Comparison of ENCODE assay signal across 27 cellular contexts in the genomic region with DNA sequence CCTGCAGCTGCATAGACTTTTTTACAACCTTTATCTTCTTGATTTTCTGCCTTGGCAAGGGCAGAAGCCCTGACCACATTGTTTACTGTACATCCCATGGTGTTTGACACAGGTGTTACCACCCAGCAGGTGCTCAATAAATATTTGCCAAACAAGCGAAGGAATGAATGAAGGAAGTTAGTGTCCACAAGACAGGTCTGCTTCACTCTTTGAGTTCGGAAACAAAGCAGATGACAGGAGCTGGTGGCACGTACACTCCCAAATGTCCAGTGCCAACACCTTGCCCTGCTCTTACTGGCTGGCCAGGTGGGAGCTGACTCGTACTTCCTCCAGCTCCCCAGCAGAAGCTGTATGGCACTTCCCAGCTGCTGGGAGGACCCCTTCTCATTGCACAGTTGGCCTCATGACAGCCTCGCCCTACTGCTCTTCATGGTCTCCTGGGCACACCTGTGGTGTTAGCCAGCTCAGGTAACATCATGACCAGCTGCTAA. TPM values are rescaled to one million over a fixed set of nuclear protein-coding genes. Genes with fewer than 3 reads are reported as not detected.
A peak's percentile ranks its signal among the peaks of the same experiment; 100 is the strongest.
DNase-seq lines count a peak whose midpoint lies in the region; ATAC-seq and TF ChIP-seq lines count a peak whose summit lies in the region.
"Had no signal": no experiment of that assay in that cellular context is flagged by ENCODE, and none has a peak within 500 bp of the region (broad histone marks: within the 10 kb centered on the region; RNA-seq: fewer than 3 reads in every experiment).

No MANE protein-coding gene starts in this region.

- POLR2A ChIA-PET in PC-3 (lab: Charles Lee; ENCODE audit: unreplicated experiment), result interaction anchor here (0.7 kb wide), 2 partner anchors 12 to 14 kb away, joined by 5 to 6 read pairs; no protein-coding TSS in a partner anchor

- ATAC-seq in PC-3 (peak; percentile 90), mucosa of descending colon (peak; percentile 51), HG03097 (IDR thresholded peaks at IDR 0.05; ENCODE audit: low FRiP score, unreplicated experiment) (no peak), HG03378 (IDR thresholded peaks at IDR 0.05; ENCODE audit: unreplicated experiment) (no peak)
- ATAC-seq: activated T-cell treated with anti-CD3 and anti-CD28 coated beads, Interleukin-2, amount 50 U/mL, for 4 hours; gastroesophageal sphincter; left cardiac atrium; stimulated activated naive CD8-positive, alpha-beta T cell treated with anti-CD3 and anti-CD28 coated beads, Interleukin-15, Interleukin-2, amounts not matched to agents 100 U/mL and 50 U/mL, for 24 hours had no signal

- H3K36me3 ChIP-seq in PC-3 (ENCODE audit: low read depth, low read length) (no peaks in the 10 kb centered on the region), mucosa of descending colon (ENCODE audit: low read depth) (no peaks in the 10 kb centered on the region)
- H3K36me3 ChIP-seq: ascending aorta, gastroesophageal sphincter, HAP-1 had no signal

- H3K27me3 ChIP-seq in PC-3 (ENCODE audit: low read length), result no peaks in the 10 kb centered on the region
- H3K27me3 ChIP-seq: ascending aorta, testis had no signal

- H3K9me2 ChIP-seq in PC-3 (replicated peaks; ENCODE audit: low read length), result no peaks in the 10 kb centered on the region
- H3K9me2 ChIP-seq: SK-N-SH had no signal

- CTCF ChIA-PET in PC-3 (lab: Charles Lee), result no interaction called here

- no peaks in the 10 kb centered on the region for H4K20me1 ChIP-seq in PC-3 (ENCODE audit: low read length)

- TF ChIP-seq RAD21 in Ishikawa (IDR thresholded peaks at IDR 0.05; ENCODE audit: low read depth), result peak; percentile 32; the same call in 1 of the 2 replicates

- BruUV-seq in PC-3 (replicated peaks; lab: Mats Ljungman, UMichigan), result no TSS peak

- H3K4me1 ChIP-seq in PC-3 (ENCODE audit: insufficient read depth, low read length) (peaks cover 10% of the 10 kb centered on the region), mucosa of descending colon (ENCODE audit: low read depth) (no peaks in the 10 kb centered on the region)
- H3K4me1 ChIP-seq: ascending aorta, gastroesophageal sphincter, HAP-1, testis had no signal

- TF ChIP-seq EP300 in Ishikawa (IDR thresholded peaks at IDR 0.05; ENCODE audit: borderline replicate concordance), result peak; percentile 96

- intact Hi-C loops in PC-3 (cut with micrococcal nuclease), result loop anchor here (1.0 kb wide), 3 partner anchors 14 to 200 kb away; a partner anchor contains a TSS
- intact Hi-C loops in mucosa of descending colon (cut with DNase I, micrococcal nuclease), result no loop called here

- DNase-seq in DMS79 (lab: John Stamatoyannopoulos, UW) (peak; percentile 73), PC-3 (peak; percentile 87), mucosa of descending colon (no peak), dedifferentiated amniotic fluid mesenchymal stem cell (ENCODE audit: extremely low spot score) (no peak)
- DNase-seq: activated gamma-delta T cell treated with Interleukin-2 at 50 U/mL for 16 hours; activated T-cell treated with anti-CD3 and anti-CD28 coated beads, Interleukin-2, amount 50 U/mL, for 4 hours; CD8-positive, alpha-beta memory T cell; DMS153; GDM1; Kasumi-1; left cardiac atrium; NCI-H1694; NCI-H2227 treated with DMSO at 0.1 percent for 48 hours; NCI-H774; retina; SK-N-SH; stimulated activated naive CD8-positive, alpha-beta T cell treated with anti-CD3 and anti-CD28 coated beads, Interleukin-15, Interleukin-2, amounts not matched to agents 100 U/mL and 50 U/mL, for 24 hours; testis had no signal

- peak overlapping the region; percentile 36 for H3K27ac ChIP-seq in PC-3 (ENCODE audit: low read length)
- H3K27ac ChIP-seq: ascending aorta, gastroesophageal sphincter, testis had no signal

- H3K9me3 ChIP-seq in PC-3 (ENCODE audit: low read length) (no peaks in the 10 kb centered on the region), mucosa of descending colon (no peaks in the 10 kb centered on the region)
- H3K9me3 ChIP-seq: ascending aorta, gastroesophageal sphincter, HAP-1, SK-N-SH, testis had no signal

- H2AFZ ChIP-seq in PC-3 (ENCODE audit: low read length), result peak overlapping the region; percentile 10; the same call in 1 of the 2 replicates

- no peak overlapping the region for H3K9ac ChIP-seq in PC-3 (ENCODE audit: low read length)
- H3K9ac ChIP-seq: SK-N-SH had no signal

- H3K4me3 ChIP-seq in PC-3 (ENCODE audit: low read length) (no peak overlapping the region), mucosa of descending colon (no peak overlapping the region)
- H3K4me3 ChIP-seq: ascending aorta, gastroesophageal sphincter, HAP-1, smooth muscle cell, testis had no signal

- no peaks in the 10 kb centered on the region for H3F3A ChIP-seq in PC-3 (ENCODE audit: low read length, unreplicated experiment)

- no peak for TF ChIP-seq CTCF in PC-3 (conservative IDR thresholded peaks at IDR 0.05; ENCODE audit: low read depth, low read length)
- no peak for TF ChIP-seq CTCF in mucosa of descending colon (IDR thresholded peaks at IDR 0.05)

- H3K4me2 ChIP-seq in PC-3 (ENCODE audit: low read length), result peak overlapping the region; percentile 38
- H3K4me2 ChIP-seq: SK-N-SH, smooth muscle cell had no signal

- no peaks in the 10 kb centered on the region for H3K79me2 ChIP-seq in PC-3 (ENCODE audit: low read length)

TF ChIP-seq in Ishikawa, 13 proteins besides CTCF, POLR2A, EP300 and RAD21:
- TF ChIP-seq YY1 (IDR thresholded peaks at IDR 0.05; ENCODE audit: low read depth) (peak; percentile 55; the same call in 1 of the 2 replicates), CREB1 (IDR thresholded peaks at IDR 0.05; ENCODE audit: low read depth) (no peak), EGR1 (IDR thresholded peaks at IDR 0.05) (no peak), FOXM1 (IDR thresholded peaks at IDR 0.05; ENCODE audit: borderline replicate concordance, low read depth) (peak; percentile 83), NFIC (IDR thresholded peaks at IDR 0.05) (peak; percentile 92), ZBTB7A (IDR thresholded peaks at IDR 0.05; ENCODE audit: low read depth) (no peak), TEAD4 (IDR thresholded peaks at IDR 0.05) (peak; percentile 69), TCF12 (IDR thresholded peaks at IDR 0.05; ENCODE audit: low read depth) (peak; percentile 99)
- TF ChIP-seq, protein P1, sequence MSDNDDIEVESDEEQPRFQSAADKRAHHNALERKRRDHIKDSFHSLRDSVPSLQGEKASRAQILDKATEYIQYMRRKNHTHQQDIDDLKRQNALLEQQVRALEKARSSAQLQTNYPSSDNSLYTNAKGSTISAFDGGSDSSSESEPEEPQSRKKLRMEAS (IDR thresholded peaks at IDR 0.05), result peak; percentile 83
- TF ChIP-seq, protein P2, sequence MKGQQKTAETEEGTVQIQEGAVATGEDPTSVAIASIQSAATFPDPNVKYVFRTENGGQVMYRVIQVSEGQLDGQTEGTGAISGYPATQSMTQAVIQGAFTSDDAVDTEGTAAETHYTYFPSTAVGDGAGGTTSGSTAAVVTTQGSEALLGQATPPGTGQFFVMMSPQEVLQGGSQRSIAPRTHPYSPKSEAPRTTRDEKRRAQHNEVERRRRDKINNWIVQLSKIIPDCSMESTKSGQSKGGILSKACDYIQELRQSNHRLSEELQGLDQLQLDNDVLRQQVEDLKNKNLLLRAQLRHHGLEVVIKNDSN (IDR thresholded peaks at IDR 0.05), result peak; percentile 42; the same call in 1 of the 2 replicates

RNA-seq across cellular contexts. Expression of a gene that starts 22.0 kb away (rescaled TPM):
- total RNA-seq in PC-3 (2014; rRNA removed), result 0.15 and 0.52 TPM in 2 replicates
- total RNA-seq in mucosa of descending colon, result under 1 TPM in 2 of 3 donors, not detected in 1; under 0.01 TPM
- total RNA-seq: endothelial cell of umbilical vein, osteocyte had no signal

RNA-seq across cellular contexts. Expression of a gene that starts 54.7 kb away (rescaled TPM):
- total RNA-seq in PC-3 (2014; rRNA removed), result not detected in 2 replicates
- not detected for total RNA-seq in mucosa of descending colon
- total RNA-seq: activated T-cell treated with anti-CD3 and anti-CD28 coated beads, Interleukin-2, amount 50 U/mL, for 4 hours; ascending aorta; CD8-positive, alpha-beta memory T cell; endothelial cell of umbilical vein; gastroesophageal sphincter; left cardiac atrium; osteocyte; smooth muscle cell had no signal

Comparison
In these comparisons a context has a peak if more than half of its experiments do, and no peak if none do; other contexts are left out.
1. DNase-seq: peak in DMS79 (single experiment) and PC-3 (single experiment); none in mucosa of descending colon (0 of 3) and dedifferentiated amniotic fluid mesenchymal stem cell (single experiment).
2. ATAC-seq: peak in PC-3 (single experiment) and mucosa of descending colon (single experiment); none in HG03097 (single experiment) and HG03378 (single experiment).